ENCODE assay signal across 17 cellular contexts in genomic region chr10:77773631-77774426, GRCh38.
A peak's percentile ranks its signal among the peaks of the same experiment; 100 is the strongest.
DNase-seq lines count a peak whose midpoint lies in the region; ATAC-seq, FAIRE-seq and TF ChIP-seq lines count a peak whose summit lies in the region.
"Had no signal": no experiment of that assay in that cellular context is flagged by ENCODE, and none has a peak within 500 bp of the region (broad histone marks: within the 10 kb centered on the region; RNA-seq: fewer than 3 reads in every experiment).

No MANE protein-coding gene starts in this region.

- H4K20me1 ChIP-seq in HepG2 (ENCODE audit: insufficient read depth, low read length) = no peaks in the 10 kb centered on the region

- FAIRE-seq in HepG2 (lab: Jason Lieb, UNC) = no peak
- FAIRE-seq: H1 had no signal

- H2AK5ac ChIP-seq in trophoblast cell (ENCODE audit: low read length) = no peak overlapping the region

- H3K4me3 ChIP-seq in HepG2 (replicated peaks in 1 of 3; ENCODE audit: insufficient read depth in 1 of 3, low read depth in 2 of 3, low read length in 3 of 3) = no peak overlapping the region
- no peak overlapping the region for H3K4me3 ChIP-seq in right lobe of liver
- no peak overlapping the region for H3K4me3 ChIP-seq in esophagus muscularis mucosa
- H3K4me3 ChIP-seq in trophoblast cell (ENCODE audit: low read depth, low read length) = no peak overlapping the region
- H3K4me3 ChIP-seq: SK-N-MC had no signal

- no peak overlapping the region for H2BK5ac ChIP-seq in trophoblast cell (ENCODE audit: low read depth, low read length, poor library complexity)

- H3K79me2 ChIP-seq in HepG2 (ENCODE audit: insufficient read depth, low read length) (no peaks in the 10 kb centered on the region), trophoblast cell (ENCODE audit: control insufficient read depth, insufficient read depth, low read length, poor library complexity) (no peaks in the 10 kb centered on the region)

- H3K9ac ChIP-seq in HepG2 (ENCODE audit: insufficient read depth, low read depth, low read length) = no peak overlapping the region
- no peak overlapping the region for H3K9ac ChIP-seq in trophoblast cell (ENCODE audit: low read length)

- ATAC-seq in HepG2 (peak; percentile 27), right lobe of liver (no peak)
- ATAC-seq: Panc1, Right ventricle myocardium inferior had no signal

- no peak overlapping the region for H3K4ac ChIP-seq in trophoblast cell (ENCODE audit: low read depth, low read length)

- no peak overlapping the region for H4K12ac ChIP-seq in trophoblast cell (ENCODE audit: low read depth, low read length)

- H3K4me1 ChIP-seq in HepG2 (ENCODE audit: insufficient read depth, low read length) = peaks cover 16% of the 10 kb centered on the region
- H3K4me1 ChIP-seq in right lobe of liver = no peaks in the 10 kb centered on the region
- H3K4me1 ChIP-seq in esophagus muscularis mucosa = no peaks in the 10 kb centered on the region
- H3K4me1 ChIP-seq in trophoblast cell (ENCODE audit: control insufficient read depth in 1 of 2, insufficient read depth in 2 of 2, low read length in 2 of 2) = peaks cover 2% of the 10 kb centered on the region in 2 experiments

- POLR2A ChIA-PET in HepG2 (lab: Yijun Ruan, JAX) = no interaction called here

- no peak overlapping the region for H3K18ac ChIP-seq in trophoblast cell (ENCODE audit: low read length)

- no peak overlapping the region for H3K4me2 ChIP-seq in HepG2 (ENCODE audit: low read depth, low read length)
- H3K4me2 ChIP-seq in trophoblast cell (ENCODE audit: low read length) = no peak overlapping the region

- CTCF ChIA-PET in HepG2 (lab: Yijun Ruan, JAX; ENCODE audit: low intra/inter-chr PET ratio, low total read pairs) = no interaction called here

- no peak for TF ChIP-seq POLR2A in HepG2 (IDR thresholded peaks at IDR 0.05; ENCODE audit: insufficient read depth in 1 of 2, low read depth in 2 of 2, low read length in 2 of 2)
- no peak for TF ChIP-seq POLR2A in right lobe of liver (IDR thresholded peaks at IDR 0.05)
- no peak for TF ChIP-seq POLR2A in esophagus muscularis mucosa (IDR thresholded peaks at IDR 0.05; ENCODE audit: low read depth)

- H3K23ac ChIP-seq in trophoblast cell (ENCODE audit: low read length) = no peak overlapping the region

- H3K79me1 ChIP-seq in trophoblast cell (ENCODE audit: low read length) = no peaks in the 10 kb centered on the region

- H2BK12ac ChIP-seq in trophoblast cell (ENCODE audit: low read length) = no peak overlapping the region

- no TSS peak for BruUV-seq in HepG2 (replicated peaks; lab: Mats Ljungman, UMichigan)

- H4K8ac ChIP-seq in trophoblast cell (ENCODE audit: low read depth, low read length) = no peak overlapping the region

- no peak for DNase-seq in HepG2 (ENCODE audit: low spot score)
- no peak for DNase-seq in right lobe of liver
- peak; percentile 55 for DNase-seq in esophagus muscularis mucosa (ENCODE audit: extremely low spot score)
- peak; percentile 67 to 79 for DNase-seq in trophoblast cell
- no peak for DNase-seq in NOMO-1 treated with DMSO at 0.1 percent for 48 hours (lab: John Stamatoyannopoulos, UW; ENCODE audit: unreplicated experiment)
- DNase-seq in 8988T = no peak
- no peak for DNase-seq in putamen (ENCODE audit: low spot score)
- no peak for DNase-seq in AG20443 (ENCODE audit: low spot score)
- DNase-seq: CD4-positive, CD25-positive, alpha-beta regulatory T cell; EL; NCI-H1417; NCI-H1930; NCI-H524 had no signal

- H4K91ac ChIP-seq in trophoblast cell (ENCODE audit: low read depth, low read length) = no peak overlapping the region

- intact Hi-C loops in HepG2 (cut with micrococcal nuclease; ENCODE audit: unreplicated experiment) (no loop called here), right lobe of liver (cut with DNase I) (no loop called here), esophagus muscularis mucosa (cut with DNase I) (no loop called here)

- no peak for TF ChIP-seq CTCF in HepG2 (CRISPR knock-in tag; IDR thresholded peaks at IDR 0.05)
- no peak for TF ChIP-seq CTCF in right lobe of liver (IDR thresholded peaks at IDR 0.05)
- TF ChIP-seq CTCF in esophagus muscularis mucosa (IDR thresholded peaks at IDR 0.05) = no peak

- H3K9me3 ChIP-seq in HepG2 (ENCODE audit: low read length) (peaks cover 20% of the 10 kb centered on the region), right lobe of liver (no peaks in the 10 kb centered on the region), esophagus muscularis mucosa (peaks cover 0 to 11% (median 7%) of the 10 kb centered on the region in 4 donors), trophoblast cell (ENCODE audit: insufficient read depth, low read depth, low read length) (peaks cover 5% of the 10 kb centered on the region)

- 63% methylated on average over 12 of the region's 12 CpGs for WGBS in HepG2 (ENCODE audit: low lambda C conversion rate)
- 80% methylated on average over 7 of the region's 12 CpGs for WGBS in right lobe of liver (ENCODE audit: insufficient coverage, low coverage, low lambda C conversion rate, missing lambda C conversion rate)
- 86% methylated on average over 11 of the region's 12 CpGs for WGBS in esophagus muscularis mucosa
- no CpG with 5 or more reads among the region's 12 CpGs for WGBS in trophoblast cell (ENCODE audit: extremely low coverage, insufficient coverage, insufficient read length)

- TF ChIP-seq EP300 in HepG2 (IDR thresholded peaks at IDR 0.05; ENCODE audit: low read depth in 2 of 2, low read length in 2 of 2) (no peak), HepG2 (CRISPR knock-in tag; IDR thresholded peaks at IDR 0.05; ENCODE audit: borderline replicate concordance) (no peak), esophagus muscularis mucosa (IDR thresholded peaks at IDR 0.05) (no peak)

- H3K14ac ChIP-seq in trophoblast cell (ENCODE audit: low read length) = no peak overlapping the region

- TF ChIP-seq RAD21 in HepG2 (CRISPR knock-in tag; IDR thresholded peaks at IDR 0.05) = no peak

- in situ Hi-C loops in HepG2 (cut with HindIII; ENCODE audit: extremely low pct_ligation_motif_present, low pct_unique_long_range_greater_than_20kb) = no loop called here

- H3K27me3 ChIP-seq in HepG2 (ENCODE audit: control insufficient read depth in 1 of 2, insufficient read depth in 2 of 2, low read length in 2 of 2) (no peaks in the 10 kb centered on the region), right lobe of liver (no peaks in the 10 kb centered on the region), esophagus muscularis mucosa (no peaks in the 10 kb centered on the region), trophoblast cell (ENCODE audit: insufficient read depth, low read length) (no peaks in the 10 kb centered on the region)

- H3K36me3 ChIP-seq in HepG2 (replicated peaks in 1 of 2; ENCODE audit: control insufficient read depth in 1 of 2, insufficient read depth in 2 of 2, low read length in 2 of 2) = no peaks in the 10 kb centered on the region
- no peaks in the 10 kb centered on the region for H3K36me3 ChIP-seq in right lobe of liver
- H3K36me3 ChIP-seq in esophagus muscularis mucosa = no peaks in the 10 kb centered on the region
- H3K36me3 ChIP-seq in trophoblast cell (ENCODE audit: control insufficient read depth in 1 of 2, insufficient read depth in 2 of 2, low read length in 2 of 2) = peaks cover 0 to 3% of the 10 kb centered on the region in 2 experiments

- no peak overlapping the region for H2BK120ac ChIP-seq in trophoblast cell (ENCODE audit: insufficient read depth, low read length, poor library complexity)

- H2AFZ ChIP-seq in HepG2 (ENCODE audit: low read length) (no peak overlapping the region), trophoblast cell (ENCODE audit: insufficient read depth, low read length, poor library complexity) (no peak overlapping the region)

- H3K27ac ChIP-seq in HepG2 (ENCODE audit: extremely low read length, insufficient read depth, low read length) = no peak overlapping the region
- no peak overlapping the region for H3K27ac ChIP-seq in right lobe of liver
- no peak overlapping the region for H3K27ac ChIP-seq in esophagus muscularis mucosa (replicated peaks in 1 of 4)
- no peak overlapping the region for H3K27ac ChIP-seq in trophoblast cell (ENCODE audit: low read depth, low read length)
- H3K27ac ChIP-seq: SK-N-MC had no signal

TF ChIP-seq in HepG2, 621 proteins besides CTCF, POLR2A, EP300 and RAD21:
- TF ChIP-seq NFRKB (IDR thresholded peaks at IDR 0.05) (no peak), MED8 (CRISPR knock-in tag; IDR thresholded peaks at IDR 0.05; ENCODE audit: insufficient replicate concordance) (no peak)

Comparison
In these comparisons a context has a peak if more than half of its experiments do, and no peak if none do; other contexts are left out.
1. DNase-seq: peak in esophagus muscularis mucosa (single experiment) and trophoblast cell (2 of 2); none in HepG2 (single experiment), right lobe of liver (0 of 3), NOMO-1 treated with DMSO at 0.1 percent for 48 hours (single experiment), 8988T (single experiment), putamen (single experiment) and AG20443 (single experiment).